ENCODE assay signal across 8 cellular contexts in the genomic region with DNA sequence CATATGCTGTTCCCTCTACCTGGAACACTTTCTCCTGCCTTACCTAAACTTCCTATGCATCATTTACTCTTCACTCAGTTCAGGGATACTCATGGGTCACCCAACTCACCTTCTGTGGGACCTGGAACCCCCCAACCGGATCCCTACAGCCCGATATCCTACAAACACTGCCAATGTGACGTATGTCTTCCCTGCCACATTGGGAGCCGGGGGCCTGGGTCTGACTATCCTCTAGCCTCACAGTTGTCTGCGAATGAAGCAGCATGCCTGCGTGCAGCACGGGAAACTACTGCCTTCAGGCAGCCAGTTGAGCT. TPM values are rescaled to one million over a fixed set of nuclear protein-coding genes. Genes with fewer than 3 reads are reported as not detected.
DNase-seq lines count a peak whose midpoint lies in the region; ATAC-seq and TF ChIP-seq lines count a peak whose summit lies in the region.

No MANE protein-coding gene starts in this region.

- peak overlapping the region; percentile 46 for H3K4ac ChIP-seq in IMR-90 (ENCODE audit: low read depth, low read length)

- H3K9me3 ChIP-seq in IMR-90 (ENCODE audit: control insufficient read depth, insufficient read depth, low read length) (no peaks in the 10 kb centered on the region), muscle layer of colon (ENCODE audit: low read length) (no peaks in the 10 kb centered on the region)

- no peak for DNase-seq in IMR-90
- DNase-seq in central memory CD8-positive, alpha-beta T cell (ENCODE audit: low spot score in 2 of 2): no peak
- no peak for DNase-seq in SKM-1 (lab: John Stamatoyannopoulos, UW; ENCODE audit: unreplicated experiment)
- no peak for DNase-seq in activated CD4-positive, CD25-positive, alpha-beta regulatory T cell (lab: John Stamatoyannopoulos, UW)

- no peak for TF ChIP-seq POLR2A in IMR-90 (IDR thresholded peaks at IDR 0.05; ENCODE audit: low read depth, low read length)

- H3K9me3 Mint-ChIP-seq in central memory CD8-positive, alpha-beta T cell: no peaks in the 10 kb centered on the region

- H3K4me1 ChIP-seq in ACC112 (ENCODE audit: control insufficient read depth, insufficient read depth, low read length, unreplicated experiment) (peaks cover 14% of the 10 kb centered on the region), IMR-90 (ENCODE audit: control insufficient read depth, insufficient read depth, low read length) (peaks cover 11% of the 10 kb centered on the region), muscle layer of colon (ENCODE audit: insufficient read depth, low read length) (peaks cover 31% of the 10 kb centered on the region)

- no peak overlapping the region for H2BK120ac ChIP-seq in IMR-90 (ENCODE audit: low read depth, low read length)

- peak overlapping the region; percentile 52 for H4K5ac ChIP-seq in IMR-90 (ENCODE audit: low read depth, low read length)

- no TSS peak for BruUV-seq in IMR-90 (replicated peaks; lab: Mats Ljungman, UMichigan)

- POLR2A ChIA-PET in IMR-90 (lab: Charles Lee; ENCODE audit: unreplicated experiment): interaction anchor here (0.8 kb wide), 1 partner anchor 10 kb away, joined by 4 read pairs; a partner anchor contains a TSS

- H3K79me1 ChIP-seq in IMR-90 (ENCODE audit: low read depth in 1 of 2, low read length in 2 of 2): peaks cover 23 to 42% of the 10 kb centered on the region in 2 experiments

- peak overlapping the region; percentile 44 for H2BK5ac ChIP-seq in IMR-90 (ENCODE audit: low read depth, low read length, poor library complexity, severe bottlenecking)

- peak overlapping the region; percentile 39 for H2AK5ac ChIP-seq in IMR-90 (ENCODE audit: low read depth, low read length)

- H3K36me3 ChIP-seq in ACC112 (ENCODE audit: insufficient read depth, low read length): no peaks in the 10 kb centered on the region
- H3K36me3 ChIP-seq in IMR-90 (ENCODE audit: control insufficient read depth, insufficient read depth, low read length): peaks cover 30% of the 10 kb centered on the region
- H3K36me3 ChIP-seq in muscle layer of colon (ENCODE audit: insufficient read depth, low read length): peaks cover 33% of the 10 kb centered on the region

- intact Hi-C loops in IMR-90 (cut with micrococcal nuclease): no loop called here

- peaks cover 31% of the 10 kb centered on the region for H3K36me3 Mint-ChIP-seq in central memory CD8-positive, alpha-beta T cell (ENCODE audit: insufficient read depth)

- H3K4me3 Mint-ChIP-seq in central memory CD8-positive, alpha-beta T cell: peak overlapping the region; percentile 89

- H3K56ac ChIP-seq in IMR-90 (ENCODE audit: extremely low read depth, insufficient read depth, low read length): peak overlapping the region; percentile 41; the same call in 1 of the 2 replicates

- peak overlapping the region; percentile 90 for H3K27ac Mint-ChIP-seq in central memory CD8-positive, alpha-beta T cell (ENCODE audit: low read depth)

- H2AFZ ChIP-seq in ACC112 (ENCODE audit: low read length, unreplicated experiment) (peak overlapping the region; percentile 79), IMR-90 (replicated peaks; ENCODE audit: low read length, poor library complexity) (peak overlapping the region; percentile 93)

- H3K27me3 Mint-ChIP-seq in central memory CD8-positive, alpha-beta T cell: no peaks in the 10 kb centered on the region

- no peak overlapping the region for H2BK20ac ChIP-seq in IMR-90 (ENCODE audit: low read depth, low read length)

- H2AK9ac ChIP-seq in IMR-90 (replicated peaks; ENCODE audit: low read depth, low read length, poor library complexity): peak overlapping the region; percentile 90

- TF ChIP-seq CTCF in IMR-90 (conservative IDR thresholded peaks at IDR 0.05; ENCODE audit: low read depth, low read length): no peak

- peak overlapping the region; percentile 62 for H3K14ac ChIP-seq in IMR-90 (replicated peaks; ENCODE audit: low read depth, low read length)

- H3K9me1 ChIP-seq in IMR-90 (ENCODE audit: insufficient read depth, low read length): peaks cover 4% of the 10 kb centered on the region; the same call in 1 of the 2 replicates

- CTCF ChIA-PET in IMR-90 (lab: Yijun Ruan, JAX): interaction anchor here (1.2 kb wide), 1 partner anchor 192 kb away, joined by 5 read pairs; no protein-coding TSS in a partner anchor

- H4K20me1 ChIP-seq in IMR-90 (ENCODE audit: insufficient read depth, low read length): peaks cover 17% of the 10 kb centered on the region

- H4K91ac ChIP-seq in IMR-90 (ENCODE audit: insufficient read depth, low read depth, low read length): peak overlapping the region; percentile 26

- H3K18ac ChIP-seq in IMR-90 (ENCODE audit: low read depth, low read length): no peak overlapping the region

- peak overlapping the region; percentile 77 for H3K9ac ChIP-seq in IMR-90 (ENCODE audit: low read depth, low read length)
- peak overlapping the region; percentile 71 for H3K9ac ChIP-seq in muscle layer of colon (ENCODE audit: low read length)

- dilution Hi-C loops in IMR-90 (cut with HindIII; ENCODE audit: low sequenced_read_pairs, unreplicated experiment): no loop called here

- H3K4me3 ChIP-seq in ACC112 (ENCODE audit: low read depth, low read length): peak overlapping the region; percentile 98
- H3K4me3 ChIP-seq in IMR-90 (ENCODE audit: insufficient read depth, low read depth, low read length): peak overlapping the region; percentile 73
- H3K4me3 ChIP-seq in muscle layer of colon (ENCODE audit: low read depth in 1 of 2, low read length in 2 of 2): peak overlapping the region; percentile 66 to 91

- peaks cover 63% of the 10 kb centered on the region for H3K4me1 Mint-ChIP-seq in central memory CD8-positive, alpha-beta T cell

- no peak overlapping the region for H2BK15ac ChIP-seq in IMR-90 (ENCODE audit: low read depth, low read length)

- no peak for TF ChIP-seq RAD21 in IMR-90 (IDR thresholded peaks at IDR 0.05; ENCODE audit: low read length)

- H3K27me3 ChIP-seq in ACC112 (ENCODE audit: insufficient read depth, low read length): no peaks in the 10 kb centered on the region
- no peaks in the 10 kb centered on the region for H3K27me3 ChIP-seq in IMR-90 (ENCODE audit: control insufficient read depth, insufficient read depth, low read length)
- no peaks in the 10 kb centered on the region for H3K27me3 ChIP-seq in muscle layer of colon (ENCODE audit: control insufficient read depth in 1 of 2, insufficient read depth in 2 of 2, low read length in 2 of 2)

- peaks cover 30% of the 10 kb centered on the region for H3K79me2 ChIP-seq in ACC112 (ENCODE audit: control insufficient read depth, insufficient read depth, low read length, unreplicated experiment)

- peak overlapping the region; percentile 88 for H3K4me2 ChIP-seq in IMR-90 (ENCODE audit: low read depth, low read length)

- H4K8ac ChIP-seq in IMR-90 (ENCODE audit: low read depth in 2 of 2, low read length in 2 of 2): peak overlapping the region; percentile 72 to 88; a peak in 3 of 4 replicates

- WGBS in IMR-90 (ENCODE audit: extremely low coverage in 2 of 2, insufficient read length in 1 of 2), 2 experiments: 6% methylated on average over 7 of the region's 7 CpGs; no CpG with 5 or more reads in 1 of the 2 experiments

- H3K23ac ChIP-seq in IMR-90 (ENCODE audit: low read depth, low read length): peak overlapping the region; percentile 57; the same call in 1 of the 2 replicates

- in situ Hi-C loops in IMR-90 (cut with MboI; ENCODE audit: low sequenced_read_pairs): no loop called here

- no peak; the same call in 1 of the 2 replicates for ATAC-seq in IMR-90 (ENCODE audit: low read depth)
- ATAC-seq in central memory CD8-positive, alpha-beta T cell (replicated peaks; ENCODE audit: extremely low read depth, poor library complexity, severe bottlenecking): no peak
- ATAC-seq in HG02885 (IDR thresholded peaks at IDR 0.05; ENCODE audit: poor library complexity, unreplicated experiment): no peak
- ATAC-seq in GM19467 (IDR thresholded peaks at IDR 0.05; ENCODE audit: unreplicated experiment): no peak

- peak overlapping the region; percentile 30; the same call in 1 of the 2 replicates for H3K27ac ChIP-seq in ACC112 (ENCODE audit: low read depth, low read length)
- peak overlapping the region; percentile 49 for H3K27ac ChIP-seq in IMR-90 (ENCODE audit: insufficient read depth, low read length)
- peak overlapping the region; percentile 43 for H3K27ac ChIP-seq in muscle layer of colon (ENCODE audit: low read depth, low read length)

TF ChIP-seq in IMR-90, 13 proteins besides CTCF, POLR2A, EP300 and RAD21 (continues in another document):
- no peak for TF ChIP-seq SMC3 (IDR thresholded peaks at IDR 0.05; ENCODE audit: low read depth, low read length)
- TF ChIP-seq BHLHE40 (IDR thresholded peaks at IDR 0.05; ENCODE audit: low read depth, low read length): no peak
- no peak for TF ChIP-seq MAFK (IDR thresholded peaks at IDR 0.05; ENCODE audit: low read depth, low read length)
- TF ChIP-seq CHD1 (IDR thresholded peaks at IDR 0.05; ENCODE audit: low read depth, low read length): no peak
- TF ChIP-seq FOS (IDR thresholded peaks at IDR 0.05; ENCODE audit: low read depth, low read length): no peak

RNA-seq across cellular contexts. Expression of a gene that starts 0.4 kb away (rescaled TPM):
- total RNA-seq in IMR-90 (2012; rRNA removed): 27.5 and 38.7 TPM in 2 replicates
- polyA plus RNA-seq in IMR-90 (2012; rRNA removed): 38.3 and 38.5 TPM in 2 replicates
- polyA plus RNA-seq in IMR-90 (2012; cell fraction: cytosol; rRNA removed): 25.2 and 33.3 TPM in 2 replicates
- polyA plus RNA-seq in IMR-90 (2012; cell fraction: nucleus; rRNA removed; ENCODE audit: low replicate concordance): 62.9 and 100 TPM in 2 replicates

RNA-seq across cellular contexts. Expression of a gene that starts 0.5 kb away (rescaled TPM):
- 26.1 and 29.2 TPM in 2 replicates for total RNA-seq in IMR-90 (2012; rRNA removed)
- polyA plus RNA-seq in IMR-90 (2012; rRNA removed): 31.7 and 41.5 TPM in 2 replicates
- 28.2 and 48.4 TPM in 2 replicates for polyA plus RNA-seq in IMR-90 (2012; cell fraction: cytosol; rRNA removed)
- 41.4 and 73.4 TPM in 2 replicates for polyA plus RNA-seq in IMR-90 (2012; cell fraction: nucleus; rRNA removed; ENCODE audit: low replicate concordance)

RNA-seq across cellular contexts. Expression of a gene that starts 4.6 kb away (rescaled TPM):
- total RNA-seq in IMR-90 (2012; rRNA removed): 0.83 and 1.1 TPM in 2 replicates
- polyA plus RNA-seq in IMR-90 (2012; rRNA removed): 1.1 and 1.4 TPM in 2 replicates
- 1.3 and 2.1 TPM in 2 replicates for polyA plus RNA-seq in IMR-90 (2012; cell fraction: cytosol; rRNA removed)
- 2.2 and 2.7 TPM in 2 replicates for polyA plus RNA-seq in IMR-90 (2012; cell fraction: nucleus; rRNA removed; ENCODE audit: low replicate concordance)

RNA-seq across cellular contexts. Expression of a gene that starts 9.2 kb away (rescaled TPM):
- total RNA-seq in IMR-90 (2012; rRNA removed): 35.3 and 35.6 TPM in 2 replicates
- polyA plus RNA-seq in IMR-90 (2012; rRNA removed): 47.3 and 54.3 TPM in 2 replicates
- polyA plus RNA-seq in IMR-90 (2012; cell fraction: cytosol; rRNA removed): 52.1 and 61.0 TPM in 2 replicates
- polyA plus RNA-seq in IMR-90 (2012; cell fraction: nucleus; rRNA removed; ENCODE audit: low replicate concordance): 14.6 and 28.3 TPM in 2 replicates

RNA-seq across cellular contexts. Expression of a gene that starts 9.5 kb away (rescaled TPM):
- 17.4 and 18.3 TPM in 2 replicates for total RNA-seq in IMR-90 (2012; rRNA removed)
- 53.4 and 55.6 TPM in 2 replicates for polyA plus RNA-seq in IMR-90 (2012; rRNA removed)
- 48.6 and 60.5 TPM in 2 replicates for polyA plus RNA-seq in IMR-90 (2012; cell fraction: cytosol; rRNA removed)
- polyA plus RNA-seq in IMR-90 (2012; cell fraction: nucleus; rRNA removed; ENCODE audit: low replicate concordance): 77.2 and 105 TPM in 2 replicates
